In the genomic region with DNA sequence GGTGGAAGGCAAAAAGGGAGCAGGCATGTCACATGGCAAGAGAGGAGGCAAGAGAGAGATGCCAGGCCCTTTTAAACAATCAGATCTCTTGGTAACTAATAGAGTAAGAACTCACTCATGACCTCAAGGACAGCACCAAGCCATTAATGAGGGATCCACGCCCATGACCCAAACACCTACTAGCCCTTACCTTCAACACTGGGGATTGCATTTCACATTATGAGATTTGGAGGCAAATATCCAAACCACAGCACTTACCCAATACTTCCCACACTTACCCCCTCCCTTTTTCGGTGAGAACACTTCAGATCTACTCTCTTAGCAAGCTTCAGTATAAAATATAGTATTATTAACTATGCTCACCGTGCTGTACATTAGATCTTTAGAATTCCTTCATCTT, we compare ENCODE assay signal across 20 cellular contexts. TPM values are rescaled to one million over a fixed set of nuclear protein-coding genes. Genes with fewer than 3 reads are reported as not detected.
DNase-seq lines count a peak whose midpoint lies in the region; ATAC-seq and TF ChIP-seq lines count a peak whose summit lies in the region.
"Had no signal": no experiment of that assay in that cellular context is flagged by ENCODE, and none has a peak within 500 bp of the region (broad histone marks: within the 10 kb centered on the region; RNA-seq: fewer than 3 reads in every experiment).

No MANE protein-coding gene starts in this region.

- H3K27me3 ChIP-seq in RWPE2 (ENCODE audit: insufficient read depth, poor library complexity, severe bottlenecking) (no peaks in the 10 kb centered on the region), left lung (no peaks in the 10 kb centered on the region)
- H3K27me3 ChIP-seq: BLaER1, Peyer's patch had no signal

- intact Hi-C loops in left lung (cut with DNase I) = no loop called here

- H3K4me3 ChIP-seq in RWPE2 (ENCODE audit: severe bottlenecking) = no peak overlapping the region
- H3K4me3 ChIP-seq in left lung = no peak overlapping the region
- H3K4me3 ChIP-seq: A549, BLaER1, Peyer's patch, SK-N-MC had no signal

- ATAC-seq in RWPE2 (ENCODE audit: low read depth) (peak; percentile 67), left lung (peak; percentile 92), GM21528 (IDR thresholded peaks at IDR 0.05; ENCODE audit: low FRiP score, unreplicated experiment) (no peak)
- ATAC-seq: A549, Right ventricle myocardium inferior, T-cell had no signal

- DNase-seq in AML-193 (lab: John Stamatoyannopoulos, UW) (peak; percentile 41 to 45), Daoy (ENCODE audit: low read depth) (peak; percentile 19), RWPE2 (ENCODE audit: low spot score) (no peak), left lung (no peak), HCEC 1CT (no peak), DMS53 (lab: John Stamatoyannopoulos, UW) (no peak)
- DNase-seq: CD8-positive, alpha-beta memory T cell; H9; Karpas-422; NCI-H1436; NCI-H1930; NCI-H345; NCI-H524 treated with DMSO at 0.1 percent for 48 hours; Peyer's patch; T-cell had no signal

- TF ChIP-seq CTCF in RWPE2 (IDR thresholded peaks at IDR 0.05; ENCODE audit: poor library complexity, severe bottlenecking) = no peak
- no peak for TF ChIP-seq CTCF in left lung (IDR thresholded peaks at IDR 0.05)

- no peaks in the 10 kb centered on the region for H3K36me3 ChIP-seq in RWPE2 (ENCODE audit: low read depth)
- no peaks in the 10 kb centered on the region for H3K36me3 ChIP-seq in left lung
- H3K36me3 ChIP-seq: BLaER1, Peyer's patch had no signal

- H3K9me3 ChIP-seq in RWPE2 (ENCODE audit: severe bottlenecking) (no peaks in the 10 kb centered on the region), left lung (peaks cover 0 to 16% of the 10 kb centered on the region in 2 donors)
- H3K9me3 ChIP-seq: Peyer's patch had no signal

- H3K4me1 ChIP-seq in RWPE2 (ENCODE audit: insufficient read depth, poor library complexity, severe bottlenecking) = peaks cover 31% of the 10 kb centered on the region
- peaks cover 0 to 15% of the 10 kb centered on the region in 2 donors for H3K4me1 ChIP-seq in left lung
- H3K4me1 ChIP-seq: A549, BLaER1, Peyer's patch had no signal

- peak overlapping the region; percentile 84 for H3K27ac ChIP-seq in RWPE2 (ENCODE audit: poor library complexity, severe bottlenecking)
- peak overlapping the region in 1 of 2 donors; percentile 40 for H3K27ac ChIP-seq in left lung
- H3K27ac ChIP-seq: A549, BLaER1, Peyer's patch, SK-N-MC had no signal

RNA-seq across cellular contexts. Expression of a gene that starts 41.9 kb away (rescaled TPM):
- total RNA-seq in Daoy (2014; rRNA removed; shearing (Covaris generic)) = 14.5 and 18.8 TPM in 2 replicates
- total RNA-seq in left lung = 10 to 100 TPM in 1 of 2 donors, 1 to 10 TPM in 1; 9.1 to 12.5 TPM

Comparison
In these comparisons a context has a peak if more than half of its experiments do, and no peak if none do; other contexts are left out.
1. DNase-seq: peak in AML-193 (2 of 2) and Daoy (single experiment); none in RWPE2 (single experiment), left lung (0 of 2), HCEC 1CT (single experiment) and DMS53 (single experiment).